Comparison of ENCODE assay signal across 27 cellular contexts in the genomic region with DNA sequence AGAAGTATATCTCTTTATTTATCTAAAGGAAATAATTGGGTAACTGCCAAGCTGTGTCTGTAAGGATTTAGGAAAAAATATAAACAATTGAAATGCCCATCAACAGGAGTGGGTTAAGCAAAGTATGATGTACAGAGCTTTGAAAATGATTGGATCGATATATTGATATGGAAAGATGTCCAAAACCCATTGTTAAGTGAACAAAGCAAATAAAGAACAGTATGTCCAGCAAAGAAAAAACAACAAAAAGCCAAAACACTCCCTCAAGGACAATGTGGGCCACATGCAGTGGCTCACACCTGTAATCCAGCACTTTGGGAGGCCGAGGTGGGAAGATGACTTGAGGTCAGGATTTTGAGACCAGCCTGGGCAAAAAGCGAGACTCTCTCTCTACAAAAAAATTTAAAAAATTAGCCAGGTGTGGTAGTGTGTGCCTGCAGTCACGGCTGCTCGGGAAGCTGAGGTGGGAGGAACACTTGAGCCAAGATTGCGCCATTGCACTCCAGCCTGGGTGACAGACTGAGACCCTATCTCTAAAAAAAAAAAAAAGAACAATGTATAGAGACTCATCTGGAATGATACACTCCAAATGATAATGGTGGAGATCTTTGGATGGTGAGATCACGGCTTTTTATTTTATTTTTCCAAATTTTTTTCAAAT.
"Had no signal": no experiment of that assay in that cellular context is flagged by ENCODE, and none has a peak within 500 bp of the region (broad histone marks: within the 10 kb centered on the region; RNA-seq: fewer than 3 reads in every experiment).

No MANE protein-coding gene starts in this region.

- H3K36me3 ChIP-seq: neutrophil, ovary, spleen, stomach, thoracic aorta, thyroid gland, tibial nerve, upper lobe of right lung, uterus had no signal

- H3K4me2 ChIP-seq: smooth muscle cell had no signal

- H3K4me1 ChIP-seq: parathyroid adenoma, psoas muscle, spleen, stomach, thyroid gland, tibial nerve, upper lobe of right lung, uterus had no signal

- H3K9me3 ChIP-seq: neutrophil, ovary, psoas muscle, spleen, stomach, thoracic aorta, thyroid gland, tibial nerve, upper lobe of right lung, uterus had no signal

- H2AFZ ChIP-seq: parathyroid adenoma had no signal

- H3K79me2 ChIP-seq: parathyroid adenoma had no signal

- H3K27me3 ChIP-seq: neutrophil, ovary, spleen, thyroid gland, tibial nerve, upper lobe of right lung, uterus had no signal

- H3K27ac ChIP-seq: neutrophil, ovary, parathyroid adenoma, psoas muscle, skin epidermis, spleen, stomach, thoracic aorta, thyroid gland, tibial nerve, upper lobe of right lung, uterus had no signal

- DNase-seq: naive B cell; naive thymus-derived CD8-positive, alpha-beta T cell; nephron progenitor cell; nucleus accumbens; ovary; posterior cingulate gyrus; psoas muscle; right cardiac atrium; spleen; stimulated activated CD4-positive, alpha-beta T cell treated with anti-CD3 and anti-CD28 coated beads, Interleukin-12 subunit alpha, Interleukin-12 subunit beta, amount 100 ng/mL, for 4 hours; stimulated activated CD4-positive, alpha-beta T cell treated with anti-CD3 and anti-CD28 coated beads, Interleukin-1b, Interleukin-23, amount 100 ng/mL, for 48 hours; stimulated activated CD4-positive, alpha-beta T cell treated with anti-CD3 and anti-CD28 coated beads, Interleukin-4, amount 100 ng/mL, for 24 hours; stimulated activated naive B cell treated with anti-CD40 and anti-IgM and Interleukin-4, amounts not matched to agents 10 μg/mL and 1 μg/mL and 100 μg/mL, for 72 hours; stimulated activated naive CD4-positive, alpha-beta T cell treated with Interleukin-2 at 50 U/mL for 16 hours; stomach; thyroid gland; upper lobe of right lung; uterus had no signal

- H3K4me3 ChIP-seq: ovary, psoas muscle, skin epidermis, smooth muscle cell, spleen, stomach, thoracic aorta, thyroid gland, tibial nerve, upper lobe of right lung, uterus had no signal

- ATAC-seq: naive thymus-derived CD8-positive, alpha-beta T cell; natural killer cell treated with Interleukin-12 subunit alpha and Interleukin-12 subunit beta and Interleukin-15 and Interleukin-18, amount 100 ng/mL, for 72 hours; psoas muscle; right cardiac atrium; sciatic nerve; stimulated activated effector memory CD8-positive, alpha-beta T cell treated with anti-CD3 and anti-CD28 coated beads, Interleukin-12 subunit alpha, Interleukin-12 subunit beta, amount 100 ng/mL, for 72 hours; stimulated activated naive B cell treated with anti-CD40 and anti-IgM and Interleukin-4, amounts not matched to agents 10 μg/mL and 1 μg/mL and 100 μg/mL, for 72 hours; upper lobe of right lung had no signal
